ENCODE assay signal across 11 cellular contexts in the genomic region with DNA sequence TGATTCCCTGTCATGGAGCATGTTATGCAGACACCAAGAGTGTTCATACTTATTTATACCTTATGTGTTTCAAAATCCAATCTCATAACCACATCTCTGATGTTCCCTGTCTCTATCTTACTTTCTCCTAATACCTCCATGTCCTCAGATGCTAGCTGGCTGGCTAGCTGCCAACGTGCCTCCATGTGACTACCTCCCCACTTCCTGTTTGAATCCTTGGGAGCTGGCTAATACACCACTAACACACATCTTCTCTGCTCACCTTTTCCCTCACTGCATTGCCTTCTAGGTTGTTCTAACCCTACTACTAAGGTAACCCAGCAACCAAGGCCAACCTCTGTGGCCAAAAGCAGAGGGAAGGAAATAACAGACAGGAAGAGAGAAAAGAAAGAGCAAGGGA. TPM values are rescaled to one million over a fixed set of nuclear protein-coding genes. Genes with fewer than 3 reads are reported as not detected.
DNase-seq lines count a peak whose midpoint lies in the region; ATAC-seq and TF ChIP-seq lines count a peak whose summit lies in the region.
"Had no signal": no experiment of that assay in that cellular context is flagged by ENCODE, and none has a peak within 500 bp of the region (broad histone marks: within the 10 kb centered on the region; RNA-seq: fewer than 3 reads in every experiment).

No MANE protein-coding gene starts in this region.

- H3K4me1 ChIP-seq in Loucy (ENCODE audit: insufficient read depth, low read length, poor library complexity, severe bottlenecking) (peaks cover 8% of the 10 kb centered on the region), mammary epithelial cell (ENCODE audit: insufficient read depth, low read length) (peaks cover 6% of the 10 kb centered on the region)

- H3K4me1 Mint-ChIP-seq in activated T-helper 1 cell treated with anti-CD3 and anti-CD28 coated beads, Interleukin-12 subunit alpha, Interleukin-12 subunit beta, Interleukin-2, Interleukin-4 antibody, amounts not matched to agents 30 ng/mL and 10 ng/mL and 1 ng/mL, durations not matched to agents 14 hours and 24 hours and 36 hours (ENCODE audit: low read depth) = no peaks in the 10 kb centered on the region
- H3K4me1 Mint-ChIP-seq in stimulated activated effector memory CD8-positive, alpha-beta T cell treated with anti-CD3 and anti-CD28 coated beads, Interleukin-12 subunit alpha, Interleukin-12 subunit beta, amount 100 ng/mL, for 72 hours = peaks cover 23% of the 10 kb centered on the region

- no peaks in the 10 kb centered on the region for H3K9me2 ChIP-seq in Loucy (replicated peaks; ENCODE audit: low read depth, low read length)

- peaks cover 25% of the 10 kb centered on the region for H3K9me3 Mint-ChIP-seq in activated T-helper 1 cell treated with anti-CD3 and anti-CD28 coated beads, Interleukin-12 subunit alpha, Interleukin-12 subunit beta, Interleukin-2, Interleukin-4 antibody, amounts not matched to agents 30 ng/mL and 10 ng/mL and 1 ng/mL, durations not matched to agents 14 hours and 24 hours and 36 hours
- peaks cover 8% of the 10 kb centered on the region for H3K9me3 Mint-ChIP-seq in stimulated activated effector memory CD8-positive, alpha-beta T cell treated with anti-CD3 and anti-CD28 coated beads, Interleukin-12 subunit alpha, Interleukin-12 subunit beta, amount 100 ng/mL, for 72 hours

- intact Hi-C loops in mammary epithelial cell (cut with micrococcal nuclease) = no loop called here
- intact Hi-C loops in activated T-helper 1 cell treated with anti-CD3 and anti-CD28 coated beads, Interleukin-12 subunit alpha, Interleukin-12 subunit beta, Interleukin-2, Interleukin-4 antibody, amounts not matched to agents 30 ng/mL and 10 ng/mL and 1 ng/mL, durations not matched to agents 14 hours and 24 hours and 36 hours (cut with micrococcal nuclease) = no loop called here

- H3K36me3 Mint-ChIP-seq in activated T-helper 1 cell treated with anti-CD3 and anti-CD28 coated beads, Interleukin-12 subunit alpha, Interleukin-12 subunit beta, Interleukin-2, Interleukin-4 antibody, amounts not matched to agents 30 ng/mL and 10 ng/mL and 1 ng/mL, durations not matched to agents 14 hours and 24 hours and 36 hours (ENCODE audit: low read depth) = peaks cover 34% of the 10 kb centered on the region
- H3K36me3 Mint-ChIP-seq in stimulated activated effector memory CD8-positive, alpha-beta T cell treated with anti-CD3 and anti-CD28 coated beads, Interleukin-12 subunit alpha, Interleukin-12 subunit beta, amount 100 ng/mL, for 72 hours = peaks cover 38% of the 10 kb centered on the region

- H3F3A ChIP-seq in Loucy (ENCODE audit: low read depth) = no peaks in the 10 kb centered on the region

- no peaks in the 10 kb centered on the region for H4K20me1 ChIP-seq in Loucy (ENCODE audit: insufficient read depth, low read length, poor library complexity, severe bottlenecking)
- H4K20me1 ChIP-seq in mammary epithelial cell (ENCODE audit: insufficient read depth, low read length) = no peaks in the 10 kb centered on the region

- H3K4me3 ChIP-seq in Loucy (ENCODE audit: low read length, poor library complexity, severe bottlenecking) (no peak overlapping the region), mammary epithelial cell (replicated peaks in 1 of 3; ENCODE audit: insufficient read depth in 1 of 3, low read depth in 2 of 3, low read length in 3 of 3) (no peak overlapping the region)
- H3K4me3 ChIP-seq: skin epidermis had no signal

- peak; percentile 16 for DNase-seq in stimulated activated CD4-positive, alpha-beta T cell treated with anti-CD3 and anti-CD28 coated beads, Interleukin-15, amount 100 ng/mL, for 24 hours
- no peak for DNase-seq in stimulated activated CD4-positive, alpha-beta T cell treated with anti-CD3 and anti-CD28 coated beads, Interleukin-2, amount 100 ng/mL, for 48 hours
- DNase-seq in mammary epithelial cell = peak; percentile 35
- no peak for DNase-seq in activated T-helper 1 cell treated with anti-CD3 and anti-CD28 coated beads, Interleukin-12 subunit alpha, Interleukin-12 subunit beta, Interleukin-2, Interleukin-4 antibody, amounts not matched to agents 30 ng/mL and 10 ng/mL and 1 ng/mL, durations not matched to agents 14 hours and 24 hours and 36 hours (ENCODE audit: low spot score)
- no peak for DNase-seq in epidermal melanocyte (ENCODE audit: insufficient read length, low spot score)
- DNase-seq in stimulated activated effector memory CD8-positive, alpha-beta T cell treated with anti-CD3 and anti-CD28 coated beads, Interleukin-12 subunit alpha, Interleukin-12 subunit beta, amount 100 ng/mL, for 72 hours (ENCODE audit: low spot score in 2 of 2) = no peak
- DNase-seq: NCI-H446 treated with DMSO at 0.1 percent for 48 hours had no signal

- CTCF ChIA-PET in mammary epithelial cell (lab: Charles Lee; ENCODE audit: low non-redundant PET) = no interaction called here

- H3K36me3 ChIP-seq in Loucy (ENCODE audit: insufficient read depth, low read length) = no peaks in the 10 kb centered on the region
- no peaks in the 10 kb centered on the region for H3K36me3 ChIP-seq in mammary epithelial cell (ENCODE audit: insufficient read depth, low read length)

- no peak for TF ChIP-seq CTCF in Loucy (conservative IDR thresholded peaks at IDR 0.05; ENCODE audit: low read length)
- no peak for TF ChIP-seq CTCF in mammary epithelial cell (conservative IDR thresholded peaks at IDR 0.05 in 1 of 2, IDR thresholded peaks at IDR 0.05 in 1 of 2; ENCODE audit: extremely low read depth in 1 of 2, insufficient read depth in 1 of 2, low read depth in 1 of 2, low read length in 2 of 2)

- H3K4me2 ChIP-seq in Loucy (ENCODE audit: low read depth, low read length, poor library complexity, severe bottlenecking) = peak overlapping the region; percentile 23
- H3K4me2 ChIP-seq in mammary epithelial cell (ENCODE audit: insufficient read depth, low read depth, low read length) = no peak overlapping the region

- H3K9ac ChIP-seq in Loucy (ENCODE audit: low read depth, low read length, poor library complexity, severe bottlenecking) (no peak overlapping the region), mammary epithelial cell (ENCODE audit: insufficient read depth, low read length) (no peak overlapping the region)

- H3K4me3 Mint-ChIP-seq in activated T-helper 1 cell treated with anti-CD3 and anti-CD28 coated beads, Interleukin-12 subunit alpha, Interleukin-12 subunit beta, Interleukin-2, Interleukin-4 antibody, amounts not matched to agents 30 ng/mL and 10 ng/mL and 1 ng/mL, durations not matched to agents 14 hours and 24 hours and 36 hours = no peak overlapping the region
- no peak overlapping the region for H3K4me3 Mint-ChIP-seq in stimulated activated effector memory CD8-positive, alpha-beta T cell treated with anti-CD3 and anti-CD28 coated beads, Interleukin-12 subunit alpha, Interleukin-12 subunit beta, amount 100 ng/mL, for 72 hours

- in situ Hi-C loops in mammary epithelial cell (cut with MboI; ENCODE audit: low sequenced_read_pairs in 2 of 2) = no loop called here

- H3K27ac ChIP-seq in mammary epithelial cell (ENCODE audit: insufficient read depth, low read depth, low read length) = no peak overlapping the region
- H3K27ac ChIP-seq: skin epidermis had no signal

- H3K27me3 ChIP-seq in Loucy (ENCODE audit: insufficient read depth, low read length, poor library complexity, severe bottlenecking) (no peaks in the 10 kb centered on the region), mammary epithelial cell (ENCODE audit: insufficient read depth, low read length) (no peaks in the 10 kb centered on the region)

- H3K27ac Mint-ChIP-seq in activated T-helper 1 cell treated with anti-CD3 and anti-CD28 coated beads, Interleukin-12 subunit alpha, Interleukin-12 subunit beta, Interleukin-2, Interleukin-4 antibody, amounts not matched to agents 30 ng/mL and 10 ng/mL and 1 ng/mL, durations not matched to agents 14 hours and 24 hours and 36 hours = no peak overlapping the region
- no peak overlapping the region for H3K27ac Mint-ChIP-seq in stimulated activated effector memory CD8-positive, alpha-beta T cell treated with anti-CD3 and anti-CD28 coated beads, Interleukin-12 subunit alpha, Interleukin-12 subunit beta, amount 100 ng/mL, for 72 hours

- H3K9me3 ChIP-seq in Loucy (ENCODE audit: insufficient read depth, low read depth, low read length) (peaks cover 9% of the 10 kb centered on the region; the same call in 1 of the 2 replicates), mammary epithelial cell (replicated peaks; ENCODE audit: insufficient read depth, low read length) (no peaks in the 10 kb centered on the region)

- ATAC-seq in GM21529 (IDR thresholded peaks at IDR 0.05; ENCODE audit: unreplicated experiment) = no peak
- ATAC-seq in stimulated activated effector memory CD8-positive, alpha-beta T cell treated with anti-CD3 and anti-CD28 coated beads, Interleukin-12 subunit alpha, Interleukin-12 subunit beta, amount 100 ng/mL, for 72 hours = no peak

- H2AFZ ChIP-seq in Loucy (ENCODE audit: low read length) (no peak overlapping the region), mammary epithelial cell (ENCODE audit: low read depth, low read length) (peak overlapping the region; percentile 22)

- H3K79me2 ChIP-seq in Loucy (ENCODE audit: insufficient read depth, low read length) = no peaks in the 10 kb centered on the region
- H3K79me2 ChIP-seq in mammary epithelial cell (ENCODE audit: insufficient read depth, low read length) = no peaks in the 10 kb centered on the region

- dilution Hi-C loops in mammary epithelial cell (cut with HindIII; ENCODE audit: low sequenced_read_pairs) = no loop called here

- WGBS in mammary epithelial cell (ENCODE audit: low coverage, missing lambda C conversion rate) = 0% methylated on average over 1 of the region's 1 CpG

- no peaks in the 10 kb centered on the region for H3K27me3 Mint-ChIP-seq in activated T-helper 1 cell treated with anti-CD3 and anti-CD28 coated beads, Interleukin-12 subunit alpha, Interleukin-12 subunit beta, Interleukin-2, Interleukin-4 antibody, amounts not matched to agents 30 ng/mL and 10 ng/mL and 1 ng/mL, durations not matched to agents 14 hours and 24 hours and 36 hours (ENCODE audit: insufficient read depth)

- BruUV-seq in mammary epithelial cell (replicated peaks; lab: Mats Ljungman, UMichigan) = no TSS peak

RNA-seq across cellular contexts. Expression of gene TTC5, which starts 27.3 kb away (rescaled TPM):
- total RNA-seq in mammary epithelial cell = 10 to 100 TPM; 15.2 to 18.3 TPM
- 11.3 TPM for polyA plus RNA-seq in mammary epithelial cell
- polyA minus RNA-seq in mammary epithelial cell = 3.4 TPM
- 33.0 and 33.7 TPM in 2 replicates for total RNA-seq in activated T-helper 1 cell treated with anti-CD3 and anti-CD28 coated beads, Interleukin-12 subunit alpha, Interleukin-12 subunit beta, Interleukin-2, Interleukin-4 antibody, amounts not matched to agents 30 ng/mL and 10 ng/mL and 1 ng/mL, durations not matched to agents 14 hours and 24 hours and 36 hours

RNA-seq across cellular contexts. Expression of gene OR11H4, which starts 39.3 kb away (rescaled TPM):
- not detected for total RNA-seq in mammary epithelial cell
- polyA plus RNA-seq in mammary epithelial cell = not detected
- polyA minus RNA-seq in mammary epithelial cell = not detected
- total RNA-seq in activated T-helper 1 cell treated with anti-CD3 and anti-CD28 coated beads, Interleukin-12 subunit alpha, Interleukin-12 subunit beta, Interleukin-2, Interleukin-4 antibody, amounts not matched to agents 30 ng/mL and 10 ng/mL and 1 ng/mL, durations not matched to agents 14 hours and 24 hours and 36 hours = not detected in 2 replicates
- total RNA-seq: dermis microvascular lymphatic vessel endothelial cell had no signal

RNA-seq across cellular contexts. Expression of gene OR11H7, which starts 49.6 kb away (rescaled TPM):
- total RNA-seq in mammary epithelial cell = not detected
- polyA plus RNA-seq in mammary epithelial cell = not detected
- polyA minus RNA-seq in mammary epithelial cell = not detected
- not detected in 2 replicates for total RNA-seq in activated T-helper 1 cell treated with anti-CD3 and anti-CD28 coated beads, Interleukin-12 subunit alpha, Interleukin-12 subunit beta, Interleukin-2, Interleukin-4 antibody, amounts not matched to agents 30 ng/mL and 10 ng/mL and 1 ng/mL, durations not matched to agents 14 hours and 24 hours and 36 hours
- total RNA-seq: dermis microvascular lymphatic vessel endothelial cell had no signal

RNA-seq across cellular contexts. Expression of gene CCNB1IP1, which starts 54.7 kb away (rescaled TPM):
- total RNA-seq in mammary epithelial cell = 10 to 100 TPM; 51.2 to 55.4 TPM
- 37.7 TPM for polyA plus RNA-seq in mammary epithelial cell
- 16.8 TPM for polyA minus RNA-seq in mammary epithelial cell
- 61.2 and 72.5 TPM in 2 replicates for total RNA-seq in activated T-helper 1 cell treated with anti-CD3 and anti-CD28 coated beads, Interleukin-12 subunit alpha, Interleukin-12 subunit beta, Interleukin-2, Interleukin-4 antibody, amounts not matched to agents 30 ng/mL and 10 ng/mL and 1 ng/mL, durations not matched to agents 14 hours and 24 hours and 36 hours

RNA-seq across cellular contexts. Expression of gene OR11H6, which starts 54.9 kb away (rescaled TPM):
- not detected for total RNA-seq in mammary epithelial cell
- not detected for polyA plus RNA-seq in mammary epithelial cell
- polyA minus RNA-seq in mammary epithelial cell = not detected
- total RNA-seq in activated T-helper 1 cell treated with anti-CD3 and anti-CD28 coated beads, Interleukin-12 subunit alpha, Interleukin-12 subunit beta, Interleukin-2, Interleukin-4 antibody, amounts not matched to agents 30 ng/mL and 10 ng/mL and 1 ng/mL, durations not matched to agents 14 hours and 24 hours and 36 hours = not detected in 2 replicates
- total RNA-seq: dermis microvascular lymphatic vessel endothelial cell had no signal

Comparison
In these comparisons a context has a peak if more than half of its experiments do, and no peak if none do; other contexts are left out.
1. DNase-seq: peak in stimulated activated CD4-positive, alpha-beta T cell treated with anti-CD3 and anti-CD28 coated beads, Interleukin-15, amount 100 ng/mL, for 24 hours (single experiment) and mammary epithelial cell (single experiment); none in stimulated activated CD4-positive, alpha-beta T cell treated with anti-CD3 and anti-CD28 coated beads, Interleukin-2, amount 100 ng/mL, for 48 hours (0 of 2), activated T-helper 1 cell treated with anti-CD3 and anti-CD28 coated beads, Interleukin-12 subunit alpha, Interleukin-12 subunit beta, Interleukin-2, Interleukin-4 antibody, amounts not matched to agents 30 ng/mL and 10 ng/mL and 1 ng/mL, durations not matched to agents 14 hours and 24 hours and 36 hours (single experiment), epidermal melanocyte (single experiment) and stimulated activated effector memory CD8-positive, alpha-beta T cell treated with anti-CD3 and anti-CD28 coated beads, Interleukin-12 subunit alpha, Interleukin-12 subunit beta, amount 100 ng/mL, for 72 hours (0 of 2).